26 cellular contexts compared by ENCODE assay signal in the genomic region with DNA sequence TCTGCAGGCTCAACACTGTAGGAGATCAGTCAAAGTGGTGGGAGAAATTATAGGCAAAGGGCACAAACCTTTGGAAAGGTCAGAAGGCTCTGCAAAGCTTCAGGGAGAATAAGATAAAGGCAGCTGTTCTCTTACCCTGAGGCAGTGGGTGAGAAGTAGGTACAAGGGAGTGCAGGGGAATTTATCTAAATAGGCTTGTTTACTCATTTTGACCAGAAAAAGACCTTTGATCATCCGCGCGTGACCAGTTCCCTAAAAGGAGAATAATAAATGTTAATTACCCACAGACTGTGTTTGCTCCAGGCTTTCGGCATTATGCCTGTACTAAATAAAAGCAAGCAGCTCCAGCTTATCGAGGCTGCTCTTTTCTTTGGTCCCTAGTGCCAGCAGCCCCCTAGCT. TPM values are rescaled to one million over a fixed set of nuclear protein-coding genes. Genes with fewer than 3 reads are reported as not detected.
A peak's percentile ranks its signal among the peaks of the same experiment; 100 is the strongest.
DNase-seq lines count a peak whose midpoint lies in the region; ATAC-seq, FAIRE-seq and TF ChIP-seq lines count a peak whose summit lies in the region.
"Had no signal": no experiment of that assay in that cellular context is flagged by ENCODE, and none has a peak within 500 bp of the region (broad histone marks: within the 10 kb centered on the region; RNA-seq: fewer than 3 reads in every experiment).

No MANE protein-coding gene starts in this region.

- POLR2A ChIA-PET in GM12878 (lab: Charles Lee): interaction anchor here (1.4 kb wide), 1 partner anchor 63 kb away, joined by 4 read pairs; no protein-coding TSS in a partner anchor

- H4K20me1 ChIP-seq in GM12878 (ENCODE audit: control insufficient read depth, insufficient read depth): no peaks in the 10 kb centered on the region

- ATAC-seq in GM12878 (peak; percentile 72), GM19328 (IDR thresholded peaks at IDR 0.05; ENCODE audit: unreplicated experiment) (no peak), HG03342 (IDR thresholded peaks at IDR 0.05; ENCODE audit: unreplicated experiment) (no peak)
- ATAC-seq: K562 had no signal

- FAIRE-seq in GM12878 (lab: Jason Lieb, UNC): no peak
- FAIRE-seq: HTR-8/SVneo, K562, RCC 7860 had no signal

- H3K4me2 ChIP-seq in GM12878 (ENCODE audit: control insufficient read depth, insufficient read depth) (no peak overlapping the region), trophoblast cell (ENCODE audit: low read length) (no peak overlapping the region)
- H3K4me2 ChIP-seq: SK-N-SH had no signal

- WGBS in GM12878 (ENCODE audit: insufficient coverage, insufficient replicate concordance, low lambda C conversion rate, missing lambda C conversion rate): 4% methylated on average over 5 of the region's 5 CpGs
- no CpG with 5 or more reads among the region's 5 CpGs for WGBS in trophoblast cell (ENCODE audit: extremely low coverage, insufficient coverage, insufficient read length)

- H3K9me3 ChIP-seq in GM12878 (replicated peaks; ENCODE audit: control insufficient read depth, insufficient read depth, low read length) (no peaks in the 10 kb centered on the region; the same call in 2 of the 3 replicates), trophoblast cell (ENCODE audit: insufficient read depth, low read depth, low read length) (peaks cover 7% of the 10 kb centered on the region)
- H3K9me3 ChIP-seq: SK-N-SH had no signal

- SMC1A ChIA-PET in GM12878 (lab: Charles Lee; ENCODE audit: uncharacterized antibody, unreplicated experiment): interaction anchor here (0.9 to 5.9 kb wide), 8 partner anchors 61 to 166 kb away, joined by 3 to 179 read pairs (median 4); no protein-coding TSS in a partner anchor

- CTCF ChIA-PET in GM12878 (lab: Yijun Ruan, JAX): interaction anchor here (0.9 to 6.1 kb wide), 7 partner anchors 10 to 225 kb away, joined by 3 to 194 read pairs (median 4); no protein-coding TSS in a partner anchor

- no peak overlapping the region for H3K27ac ChIP-seq in GM12878 (ENCODE audit: control insufficient read depth, insufficient read depth)
- H3K27ac ChIP-seq in trophoblast cell (ENCODE audit: low read depth, low read length): no peak overlapping the region

- H3K4me3 ChIP-seq in GM12865 (ENCODE audit: low read depth, low read length) (no peak overlapping the region), GM12878 (no peak overlapping the region), trophoblast cell (ENCODE audit: low read depth, low read length) (no peak overlapping the region)
- H3K4me3 ChIP-seq: K562 had no signal

- H2BK12ac ChIP-seq in trophoblast cell (ENCODE audit: low read length): no peak overlapping the region

- H2BK120ac ChIP-seq in trophoblast cell (ENCODE audit: insufficient read depth, low read length, poor library complexity): no peak overlapping the region

- H3K4ac ChIP-seq in trophoblast cell (ENCODE audit: low read depth, low read length): no peak overlapping the region

- H3K9ac ChIP-seq in GM12878 (ENCODE audit: control insufficient read depth, insufficient read depth, low read length) (no peak overlapping the region), trophoblast cell (ENCODE audit: low read length) (no peak overlapping the region)
- H3K9ac ChIP-seq: SK-N-SH had no signal

- H3K18ac ChIP-seq in trophoblast cell (ENCODE audit: low read length): no peak overlapping the region

- no peak overlapping the region for H2AK5ac ChIP-seq in trophoblast cell (ENCODE audit: low read length)

- H3K79me2 ChIP-seq in GM12878 (ENCODE audit: control insufficient read depth, insufficient read depth, low read length) (no peaks in the 10 kb centered on the region), trophoblast cell (ENCODE audit: control insufficient read depth, insufficient read depth, low read length, poor library complexity) (no peaks in the 10 kb centered on the region)

- TF ChIP-seq POLR2A in GM12878 (IDR thresholded peaks at IDR 0.05; ENCODE audit: low read depth, low read length): no peak

- peak; percentile 64 for DNase-seq in GM12865 (ENCODE audit: low read depth)
- DNase-seq in M059J (ENCODE audit: low read depth): peak; percentile 4
- peak; percentile 40 for DNase-seq in GM12878 (ENCODE audit: low read depth, low spot score)
- peak; percentile 41 to 73 for DNase-seq in trophoblast cell
- DNase-seq in NCI-H1105 (lab: John Stamatoyannopoulos, UW): no peak
- DNase-seq: Calu3, DMS79 treated with DMSO at 0.1 percent for 48 hours, GOT3, HCEC 1CT, Kasumi-1, NCI-H1092, NCI-H1436, NCI-H187, NCI-H2081 treated with DMSO at 0.1 percent for 48 hours, NCI-H524, NCI-H774, SIG-M5, SK-N-SH, SW 1271 had no signal

- H3K14ac ChIP-seq in trophoblast cell (ENCODE audit: low read length): no peak overlapping the region

- RAD21 ChIA-PET in GM12878 (lab: Charles Lee; ENCODE audit: unreplicated experiment): interaction anchor here (1.1 to 6.1 kb wide), 5 partner anchors 65 to 150 kb away, joined by 3 to 142 read pairs (median 9); no protein-coding TSS in a partner anchor

- no peak for TF ChIP-seq EP300 in GM12878 (IDR thresholded peaks at IDR 0.05; ENCODE audit: borderline replicate concordance in 1 of 2, control insufficient read depth in 1 of 2, low read depth in 2 of 2, low read length in 2 of 2)

- H3K36me3 ChIP-seq in GM12878 (ENCODE audit: control insufficient read depth in 2 of 2, insufficient read depth in 2 of 2, low read length in 1 of 2): no peaks in the 10 kb centered on the region
- H3K36me3 ChIP-seq in trophoblast cell (ENCODE audit: control insufficient read depth in 1 of 2, insufficient read depth in 2 of 2, low read length in 2 of 2): no peaks in the 10 kb centered on the region

- no TSS peak for BruUV-seq in GM12878 (replicated peaks; lab: Mats Ljungman, UMichigan)

- H3K27me3 ChIP-seq in GM12878 (replicated peaks in 1 of 2; ENCODE audit: control insufficient read depth in 2 of 2, insufficient read depth in 2 of 2, low read length in 1 of 2) (no peaks in the 10 kb centered on the region), trophoblast cell (ENCODE audit: insufficient read depth, low read length) (no peaks in the 10 kb centered on the region)

- H3K79me1 ChIP-seq in trophoblast cell (ENCODE audit: low read length): no peaks in the 10 kb centered on the region

- no peak overlapping the region for H3K23ac ChIP-seq in trophoblast cell (ENCODE audit: low read length)

- no peak for TF ChIP-seq RAD21 in GM12878 (IDR thresholded peaks at IDR 0.05; ENCODE audit: insufficient read depth, low read depth, low read length)

- no peak overlapping the region for H2BK5ac ChIP-seq in trophoblast cell (ENCODE audit: low read depth, low read length, poor library complexity)

- no peak overlapping the region for H4K91ac ChIP-seq in trophoblast cell (ENCODE audit: low read depth, low read length)

- H3K4me1 ChIP-seq in GM12878 (ENCODE audit: control insufficient read depth, insufficient read depth, low read length) (0 out of 2 replicates have a peak, but pooled peaks cover 3% of the 10 kb centered on the region), trophoblast cell (ENCODE audit: control insufficient read depth in 1 of 2, insufficient read depth in 2 of 2, low read length in 2 of 2) (no peaks in the 10 kb centered on the region)

- H2AFZ ChIP-seq in GM12878 (ENCODE audit: control insufficient read depth, low read depth, low read length) (no peak overlapping the region), trophoblast cell (ENCODE audit: insufficient read depth, low read length, poor library complexity) (no peak overlapping the region)

- H4K12ac ChIP-seq in trophoblast cell (ENCODE audit: low read depth, low read length): no peak overlapping the region

- TF ChIP-seq CTCF in GM12865 (IDR thresholded peaks at IDR 0.05; ENCODE audit: insufficient read depth, low read depth, low read length, missing control alignments) (no peak), GM12878 (IDR thresholded peaks at IDR 0.05 in 2 of 3, conservative IDR thresholded peaks at IDR 0.05 in 1 of 3; ENCODE audit: control insufficient read depth in 2 of 3, extremely low read depth in 1 of 3, insufficient read depth in 1 of 3, low read depth in 3 of 3, low read length in 3 of 3) (no peak)

- intact Hi-C loops in GM12878 (cut with micrococcal nuclease; ENCODE audit: unreplicated experiment): no loop called here

- in situ Hi-C loops in GM12878 (cut with MboI): loop anchor here (5.0 to 25.0 kb wide), 3 partner anchors 69 to 716 kb away; no protein-coding TSS in a partner anchor

- no peak overlapping the region for H4K8ac ChIP-seq in trophoblast cell (ENCODE audit: low read depth, low read length)

RNA-seq across cellular contexts. Expression of a gene that starts 9.3 kb away (rescaled TPM):
- total RNA-seq in M059J (2014; rRNA removed; shearing (Covaris generic)): not detected in 2 replicates
- not detected in 2 replicates for total RNA-seq in GM12878 (2013; cell fraction: nucleolus; rRNA removed)
- total RNA-seq in GM12878 (2014; rRNA removed) (not detected in 2 replicates), GM12878 (2014; rRNA removed; fragmentation: Illumina TruSeq; extraction: Trizol) (not detected in 2 replicates), GM12878 (2021) (not detected in 2 replicates)
- not detected for polyA plus RNA-seq in GM12878 (2011; ENCODE audit: low read depth)
- polyA plus RNA-seq in GM12878 (2011; rRNA removed) (0.23 and 0.46 TPM in 2 replicates), GM12878 (2014; fragmentation: Illumina TruSeq; extraction: Trizol) (not detected in 2 replicates), GM12878 (2014; fragmentation: Nextera tagmentation; extraction: Ambion mirVana) (not detected), GM12878 (2014; rRNA removed) (0.11 TPM in 1 of 2 replicates, not detected in the other), GM12878 (2016; fragmentation: Nextera tagmentation; extraction: Ambion mirVana) (not detected)
- polyA plus RNA-seq in GM12878 (2011; cell fraction: cytosol; rRNA removed): 0.30 and 0.34 TPM in 2 replicates
- polyA plus RNA-seq in GM12878 (2011; cell fraction: nucleus; rRNA removed): not detected in 2 replicates
- 0.45 TPM in 1 of 2 replicates, not detected in the other for polyA plus RNA-seq in GM12878 (2012)
- polyA minus RNA-seq in GM12878 (2011; rRNA and poly(A)+ RNA removed): 0.31 TPM in 1 of 2 replicates, not detected in the other
- not detected in 2 replicates for polyA minus RNA-seq in GM12878 (2011; cell fraction: cytosol; rRNA and poly(A)+ RNA removed)
- polyA minus RNA-seq in GM12878 (2011; cell fraction: nucleus; rRNA and poly(A)+ RNA removed): not detected in 2 replicates
- 0.64 and 0.93 TPM in 2 replicates for polyA plus RNA-seq in trophoblast cell (2013)
- total RNA-seq: A172, Calu3, K562 had no signal
- polyA plus RNA-seq: BJ, K562 had no signal

RNA-seq across cellular contexts. Expression of a gene that starts 15.1 kb away (rescaled TPM):
- 0.49 TPM in 1 of 2 replicates, not detected in the other for total RNA-seq in M059J (2014; rRNA removed; shearing (Covaris generic))
- total RNA-seq in GM12878 (2013; cell fraction: nucleolus; rRNA removed): not detected in 2 replicates
- total RNA-seq in GM12878 (2014; rRNA removed) (not detected in 2 replicates), GM12878 (2014; rRNA removed; fragmentation: Illumina TruSeq; extraction: Trizol) (0.09 TPM in 1 of 2 replicates, not detected in the other), GM12878 (2021) (not detected in 2 replicates)
- not detected for polyA plus RNA-seq in GM12878 (2011; ENCODE audit: low read depth)
- polyA plus RNA-seq in GM12878 (2011; rRNA removed) (0.11 TPM in 1 of 2 replicates, not detected in the other), GM12878 (2014; fragmentation: Illumina TruSeq; extraction: Trizol) (not detected in 2 replicates), GM12878 (2014; fragmentation: Nextera tagmentation; extraction: Ambion mirVana) (under 1 TPM in 1 of 2 experiments, not detected in 1; 0.09 TPM), GM12878 (2014; rRNA removed) (not detected in 2 replicates), GM12878 (2016; fragmentation: Nextera tagmentation; extraction: Ambion mirVana) (not detected)
- polyA plus RNA-seq in GM12878 (2011; cell fraction: cytosol; rRNA removed): 0.06 and 0.10 TPM in 2 replicates
- polyA plus RNA-seq in GM12878 (2011; cell fraction: nucleus; rRNA removed): not detected in 2 replicates
- polyA plus RNA-seq in GM12878 (2012): not detected in 2 replicates
- polyA minus RNA-seq in GM12878 (2011; rRNA and poly(A)+ RNA removed): not detected in 2 replicates
- polyA minus RNA-seq in GM12878 (2011; cell fraction: cytosol; rRNA and poly(A)+ RNA removed): not detected in 2 replicates
- not detected in 2 replicates for polyA minus RNA-seq in GM12878 (2011; cell fraction: nucleus; rRNA and poly(A)+ RNA removed)
- polyA plus RNA-seq in trophoblast cell (2013): 0.48 and 0.79 TPM in 2 replicates
- total RNA-seq: K562 had no signal
- polyA plus RNA-seq: BJ, K562 had no signal
